ENCODE assay signal across 23 cellular contexts in genomic region chr14:72974661-72975060, GRCh38.
"Had no signal": no experiment of that assay in that cellular context is flagged by ENCODE, and none has a peak within 500 bp of the region (broad histone marks: within the 10 kb centered on the region; RNA-seq: fewer than 3 reads in every experiment).

No MANE protein-coding gene starts in this region.

- H3K4me3 ChIP-seq: coronary artery, dorsolateral prefrontal cortex, esophagus muscularis mucosa, gastroesophageal sphincter, heart left ventricle, hepatocyte, left ventricle myocardium inferior, lower lobe of right lung, mucosa of descending colon had no signal

- H3K27me3 ChIP-seq: dorsolateral prefrontal cortex, esophagus muscularis mucosa, foreskin keratinocyte, gastroesophageal sphincter, heart left ventricle, hepatocyte had no signal

- FAIRE-seq: colon, endothelial cell of umbilical vein, frontal cortex, kidney had no signal

- DNase-seq: dermis blood vessel endothelial cell; dorsolateral prefrontal cortex; effector CD4-positive, alpha-beta T cell; effector memory CD4-positive, alpha-beta T cell; foreskin keratinocyte; heart left ventricle; hypothalamus; immature natural killer cell; islet precursor cell; kidney; kidney glomerular epithelial cell; left colon; left ventricle myocardium inferior; lower lobe of right lung; mesenchymal stem cell; mucosa of descending colon had no signal
